Comparison of ENCODE assay signal across 20 cellular contexts in genomic region chr10:17730667-17731066, GRCh38. TPM values are rescaled to one million over a fixed set of nuclear protein-coding genes. Genes with fewer than 3 reads are reported as not detected.
A peak's percentile ranks its signal among the peaks of the same experiment; 100 is the strongest.
DNase-seq lines count a peak whose midpoint lies in the region; ATAC-seq, FAIRE-seq and TF ChIP-seq lines count a peak whose summit lies in the region.
"Had no signal": no experiment of that assay in that cellular context is flagged by ENCODE, and none has a peak within 500 bp of the region (broad histone marks: within the 10 kb centered on the region; RNA-seq: fewer than 3 reads in every experiment).

No MANE protein-coding gene starts in this region.

- no peak overlapping the region for H3K27ac ChIP-seq in smooth muscle cell (ENCODE audit: low read depth)
- H3K27ac ChIP-seq: A549, C4-2B, Peyer's patch, SK-N-MC had no signal

- no peak overlapping the region for H3K4me3 ChIP-seq in AG10803 (ENCODE audit: low read length)
- H3K4me3 ChIP-seq in MG63 = no peak overlapping the region
- H3K4me3 ChIP-seq in fibroblast of pulmonary artery (replicated peaks; ENCODE audit: low read depth, low read length) = no peak overlapping the region
- no peak overlapping the region for H3K4me3 ChIP-seq in smooth muscle cell
- H3K4me3 ChIP-seq: A549, Peyer's patch, SK-N-MC had no signal

- H3F3A ChIP-seq in smooth muscle cell (ENCODE audit: low read depth) = no peaks in the 10 kb centered on the region

- WGBS in smooth muscle cell (ENCODE audit: low lambda C conversion rate) = 95% methylated on average over 8 of the region's 8 CpGs

- no peaks in the 10 kb centered on the region for H3K9me3 ChIP-seq in MG63
- H3K9me3 ChIP-seq in smooth muscle cell (replicated peaks; ENCODE audit: low read depth) = no peaks in the 10 kb centered on the region
- H3K9me3 ChIP-seq: A549, Peyer's patch had no signal

- no peak overlapping the region for H3K9ac ChIP-seq in smooth muscle cell (ENCODE audit: low read depth)

- no peak overlapping the region for H2AFZ ChIP-seq in smooth muscle cell (ENCODE audit: low read depth)

- no peak for FAIRE-seq in GM19239 (lab: Jason Lieb, UNC)
- FAIRE-seq: A549, GM12892, GM18507 had no signal

- no peaks in the 10 kb centered on the region for H3K4me1 ChIP-seq in smooth muscle cell (ENCODE audit: low read depth)
- H3K4me1 ChIP-seq: A549, Peyer's patch had no signal

- H3K27me3 ChIP-seq in MG63 = no peaks in the 10 kb centered on the region
- no peaks in the 10 kb centered on the region for H3K27me3 ChIP-seq in smooth muscle cell (ENCODE audit: low read depth)
- H3K27me3 ChIP-seq: Peyer's patch had no signal

- no peak overlapping the region for H3K4me2 ChIP-seq in smooth muscle cell
- H3K4me2 ChIP-seq: A549 had no signal

- no peak for ATAC-seq in GM18870 (IDR thresholded peaks at IDR 0.05; ENCODE audit: unreplicated experiment)
- ATAC-seq: A549 had no signal

- no peaks in the 10 kb centered on the region for H3K79me2 ChIP-seq in smooth muscle cell (ENCODE audit: low read depth)

- H3K36me3 ChIP-seq in MG63 (peaks cover 4% of the 10 kb centered on the region; the same call in 1 of the 2 replicates), smooth muscle cell (ENCODE audit: low read depth) (no peaks in the 10 kb centered on the region)
- H3K36me3 ChIP-seq: Peyer's patch had no signal

- no peak for TF ChIP-seq CTCF in AG10803 (conservative IDR thresholded peaks at IDR 0.05; ENCODE audit: low read length)
- no peak for TF ChIP-seq CTCF in fibroblast of pulmonary artery (IDR thresholded peaks at IDR 0.05; ENCODE audit: low read length, missing control alignments)
- no peak for TF ChIP-seq CTCF in smooth muscle cell (IDR thresholded peaks at IDR 0.05; ENCODE audit: borderline replicate concordance, insufficient read depth, poor library complexity, severe bottlenecking)

- H4K20me1 ChIP-seq in smooth muscle cell (ENCODE audit: low read depth) = no peaks in the 10 kb centered on the region

- DNase-seq in AG10803 (ENCODE audit: low read depth) = peak; percentile 39
- peak; percentile 5 for DNase-seq in MG63
- DNase-seq in fibroblast of pulmonary artery (ENCODE audit: low read depth) = peak; percentile 37
- DNase-seq in posterior vena cava (ENCODE audit: low spot score) = peak; percentile 81
- DNase-seq in GM19239 (ENCODE audit: insufficient read length, low spot score) = no peak
- no peak for DNase-seq in NCI-H1436 treated with DMSO at 0.1 percent for 48 hours (lab: John Stamatoyannopoulos, UW)
- no peak for DNase-seq in smooth muscle cell (lab: John Stamatoyannopoulos, UW; ENCODE audit: unreplicated experiment)
- DNase-seq: H7, NCI-H1092 treated with DMSO at 0.1 percent for 48 hours, NCI-H2081, NCI-H446 treated with DMSO at 0.1 percent for 48 hours, Peyer's patch, SHP77 had no signal

- intact Hi-C loops in posterior vena cava (cut with DNase I) = no loop called here

RNA-seq across cellular contexts. Expression of gene TMEM236, which starts 21.3 kb away (rescaled TPM):
- total RNA-seq in MG63 (2014; rRNA removed; shearing (Covaris generic); ENCODE audit: low replicate concordance) = not detected in 2 replicates
- total RNA-seq in posterior vena cava (1 to 10 TPM; 1.0 to 2.2 TPM), smooth muscle cell (0.09 and 0.18 TPM in 2 replicates)
- not detected in 2 replicates for polyA plus RNA-seq in smooth muscle cell
- polyA plus RNA-seq: IgD-negative memory B cell had no signal

Comparison
In these comparisons a context has a peak if more than half of its experiments do, and no peak if none do; other contexts are left out.
1. DNase-seq: peak in AG10803 (single experiment), MG63 (single experiment), fibroblast of pulmonary artery (single experiment) and posterior vena cava (single experiment); none in GM19239 (single experiment), NCI-H1436 treated with DMSO at 0.1 percent for 48 hours (single experiment) and smooth muscle cell (single experiment).